1 cellular context compared by ENCODE assay signal in the genomic region with DNA sequence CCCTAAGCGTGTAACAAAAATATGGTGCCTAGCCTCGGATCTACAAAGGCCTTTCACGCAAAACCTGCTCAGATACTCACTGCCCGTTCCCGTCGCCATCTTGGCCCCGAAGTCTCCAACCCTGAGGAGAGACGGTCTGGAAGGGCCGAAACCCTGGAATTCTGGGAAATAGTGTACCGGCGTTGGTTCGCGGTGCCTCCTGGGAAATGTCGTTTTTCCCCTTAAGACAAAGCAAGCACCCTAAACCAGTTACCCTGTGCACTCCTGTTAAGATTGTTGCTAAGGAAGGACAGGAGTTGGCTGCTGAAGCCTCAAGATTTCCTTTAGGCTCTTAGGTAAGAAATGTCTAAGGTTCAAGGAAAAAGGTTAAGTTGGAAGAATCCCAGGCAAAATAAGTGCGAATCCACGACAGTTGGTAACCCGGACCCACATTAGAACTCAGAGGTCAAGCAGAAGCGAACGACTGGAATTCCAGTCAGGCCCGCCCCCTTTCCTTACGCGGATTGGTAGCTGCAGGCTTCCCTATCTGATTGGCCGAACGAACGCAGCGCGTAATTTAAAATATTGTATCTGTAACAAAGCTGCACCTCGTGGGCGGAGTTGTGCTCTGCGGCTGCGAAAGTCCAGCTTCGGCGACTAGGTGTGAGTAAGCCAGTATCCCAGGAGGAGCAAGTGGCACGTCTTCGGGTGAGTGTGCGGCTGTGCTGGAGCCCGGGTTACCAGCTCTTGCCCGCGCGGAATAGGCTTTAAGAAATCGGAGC.
A peak's percentile ranks its signal among the peaks of the same experiment; 100 is the strongest.
TF ChIP-seq lines count a peak whose summit lies in the region.

A gene with protein sequence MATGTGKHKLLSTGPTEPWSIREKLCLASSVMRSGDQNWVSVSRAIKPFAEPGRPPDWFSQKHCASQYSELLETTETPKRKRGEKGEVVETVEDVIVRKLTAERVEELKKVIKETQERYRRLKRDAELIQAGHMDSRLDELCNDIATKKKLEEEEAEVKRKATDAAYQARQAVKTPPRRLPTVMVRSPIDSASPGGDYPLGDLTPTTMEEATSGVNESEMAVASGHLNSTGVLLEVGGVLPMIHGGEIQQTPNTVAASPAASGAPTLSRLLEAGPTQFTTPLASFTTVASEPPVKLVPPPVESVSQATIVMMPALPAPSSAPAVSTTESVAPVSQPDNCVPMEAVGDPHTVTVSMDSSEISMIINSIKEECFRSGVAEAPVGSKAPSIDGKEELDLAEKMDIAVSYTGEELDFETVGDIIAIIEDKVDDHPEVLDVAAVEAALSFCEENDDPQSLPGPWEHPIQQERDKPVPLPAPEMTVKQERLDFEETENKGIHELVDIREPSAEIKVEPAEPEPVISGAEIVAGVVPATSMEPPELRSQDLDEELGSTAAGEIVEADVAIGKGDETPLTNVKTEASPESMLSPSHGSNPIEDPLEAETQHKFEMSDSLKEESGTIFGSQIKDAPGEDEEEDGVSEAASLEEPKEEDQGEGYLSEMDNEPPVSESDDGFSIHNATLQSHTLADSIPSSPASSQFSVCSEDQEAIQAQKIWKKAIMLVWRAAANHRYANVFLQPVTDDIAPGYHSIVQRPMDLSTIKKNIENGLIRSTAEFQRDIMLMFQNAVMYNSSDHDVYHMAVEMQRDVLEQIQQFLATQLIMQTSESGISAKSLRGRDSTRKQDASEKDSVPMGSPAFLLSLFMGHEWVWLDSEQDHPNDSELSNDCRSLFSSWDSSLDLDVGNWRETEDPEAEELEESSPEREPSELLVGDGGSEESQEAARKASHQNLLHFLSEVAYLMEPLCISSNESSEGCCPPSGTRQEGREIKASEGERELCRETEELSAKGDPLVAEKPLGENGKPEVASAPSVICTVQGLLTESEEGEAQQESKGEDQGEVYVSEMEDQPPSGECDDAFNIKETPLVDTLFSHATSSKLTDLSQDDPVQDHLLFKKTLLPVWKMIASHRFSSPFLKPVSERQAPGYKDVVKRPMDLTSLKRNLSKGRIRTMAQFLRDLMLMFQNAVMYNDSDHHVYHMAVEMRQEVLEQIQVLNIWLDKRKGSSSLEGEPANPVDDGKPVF (minus strand): TSS at position 115 of the 761 bp plus-strand sequence. CDS start 16 bp downstream, at position 99.
A gene (plus strand): TSS at position 597 of the 761 bp plus-strand sequence. CDS start 569 bp downstream, outside the sequence.

TF ChIP-seq in GM12878, 131 proteins besides CTCF, POLR2A, EP300 and RAD21 (continues in another document):
- peak; percentile 90 for TF ChIP-seq POLR2AphosphoS5 (IDR thresholded peaks at IDR 0.05; ENCODE audit: low read length)
- TF ChIP-seq RB1 (IDR thresholded peaks at IDR 0.05; ENCODE audit: borderline replicate concordance) = no peak
- TF ChIP-seq MYC (IDR thresholded peaks at IDR 0.05; ENCODE audit: insufficient read depth, insufficient read length, insufficient replicate concordance, low read length, severe bottlenecking) = no peak
- TF ChIP-seq CBX3 (IDR thresholded peaks at IDR 0.05; ENCODE audit: borderline replicate concordance, low read depth) = no peak
- TF ChIP-seq, protein P1, sequence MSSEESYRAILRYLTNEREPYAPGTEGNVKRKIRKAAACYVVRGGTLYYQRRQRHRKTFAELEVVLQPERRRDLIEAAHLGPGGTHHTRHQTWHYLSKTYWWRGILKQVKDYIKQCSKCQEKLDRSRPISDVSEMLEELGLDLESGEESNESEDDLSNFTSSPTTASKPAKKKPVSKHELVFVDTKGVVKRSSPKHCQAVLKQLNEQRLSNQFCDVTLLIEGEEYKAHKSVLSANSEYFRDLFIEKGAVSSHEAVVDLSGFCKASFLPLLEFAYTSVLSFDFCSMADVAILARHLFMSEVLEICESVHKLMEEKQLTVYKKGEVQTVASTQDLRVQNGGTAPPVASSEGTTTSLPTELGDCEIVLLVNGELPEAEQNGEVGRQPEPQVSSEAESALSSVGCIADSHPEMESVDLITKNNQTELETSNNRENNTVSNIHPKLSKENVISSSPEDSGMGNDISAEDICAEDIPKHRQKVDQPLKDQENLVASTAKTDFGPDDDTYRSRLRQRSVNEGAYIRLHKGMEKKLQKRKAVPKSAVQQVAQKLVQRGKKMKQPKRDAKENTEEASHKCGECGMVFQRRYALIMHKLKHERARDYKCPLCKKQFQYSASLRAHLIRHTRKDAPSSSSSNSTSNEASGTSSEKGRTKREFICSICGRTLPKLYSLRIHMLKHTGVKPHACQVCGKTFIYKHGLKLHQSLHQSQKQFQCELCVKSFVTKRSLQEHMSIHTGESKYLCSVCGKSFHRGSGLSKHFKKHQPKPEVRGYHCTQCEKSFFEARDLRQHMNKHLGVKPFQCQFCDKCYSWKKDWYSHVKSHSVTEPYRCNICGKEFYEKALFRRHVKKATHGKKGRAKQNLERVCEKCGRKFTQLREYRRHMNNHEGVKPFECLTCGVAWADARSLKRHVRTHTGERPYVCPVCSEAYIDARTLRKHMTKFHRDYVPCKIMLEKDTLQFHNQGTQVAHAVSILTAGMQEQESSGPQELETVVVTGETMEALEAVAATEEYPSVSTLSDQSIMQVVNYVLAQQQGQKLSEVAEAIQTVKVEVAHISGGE (CRISPR knock-in tag; IDR thresholded peaks at IDR 0.05) = no peak
- TF ChIP-seq, protein P2, sequence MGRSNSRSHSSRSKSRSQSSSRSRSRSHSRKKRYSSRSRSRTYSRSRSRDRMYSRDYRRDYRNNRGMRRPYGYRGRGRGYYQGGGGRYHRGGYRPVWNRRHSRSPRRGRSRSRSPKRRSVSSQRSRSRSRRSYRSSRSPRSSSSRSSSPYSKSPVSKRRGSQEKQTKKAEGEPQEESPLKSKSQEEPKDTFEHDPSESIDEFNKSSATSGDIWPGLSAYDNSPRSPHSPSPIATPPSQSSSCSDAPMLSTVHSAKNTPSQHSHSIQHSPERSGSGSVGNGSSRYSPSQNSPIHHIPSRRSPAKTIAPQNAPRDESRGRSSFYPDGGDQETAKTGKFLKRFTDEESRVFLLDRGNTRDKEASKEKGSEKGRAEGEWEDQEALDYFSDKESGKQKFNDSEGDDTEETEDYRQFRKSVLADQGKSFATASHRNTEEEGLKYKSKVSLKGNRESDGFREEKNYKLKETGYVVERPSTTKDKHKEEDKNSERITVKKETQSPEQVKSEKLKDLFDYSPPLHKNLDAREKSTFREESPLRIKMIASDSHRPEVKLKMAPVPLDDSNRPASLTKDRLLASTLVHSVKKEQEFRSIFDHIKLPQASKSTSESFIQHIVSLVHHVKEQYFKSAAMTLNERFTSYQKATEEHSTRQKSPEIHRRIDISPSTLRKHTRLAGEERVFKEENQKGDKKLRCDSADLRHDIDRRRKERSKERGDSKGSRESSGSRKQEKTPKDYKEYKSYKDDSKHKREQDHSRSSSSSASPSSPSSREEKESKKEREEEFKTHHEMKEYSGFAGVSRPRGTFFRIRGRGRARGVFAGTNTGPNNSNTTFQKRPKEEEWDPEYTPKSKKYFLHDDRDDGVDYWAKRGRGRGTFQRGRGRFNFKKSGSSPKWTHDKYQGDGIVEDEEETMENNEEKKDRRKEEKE (IDR thresholded peaks at IDR 0.05) = no peak
- peak; percentile 89 for TF ChIP-seq HCFC1 (IDR thresholded peaks at IDR 0.05; ENCODE audit: low read length)
- no peak for TF ChIP-seq ZBED1 (IDR thresholded peaks at IDR 0.05; ENCODE audit: borderline replicate concordance)
- TF ChIP-seq IKZF1 (conservative IDR thresholded peaks at IDR 0.05) = peak; percentile 97
- no peak for TF ChIP-seq MEF2B (IDR thresholded peaks at IDR 0.05; ENCODE audit: partially characterized antibody, poor library complexity, severe bottlenecking)
- no peak for TF ChIP-seq TBL1XR1 (IDR thresholded peaks at IDR 0.05; ENCODE audit: low read depth, low read length)
- TF ChIP-seq, protein P3, sequence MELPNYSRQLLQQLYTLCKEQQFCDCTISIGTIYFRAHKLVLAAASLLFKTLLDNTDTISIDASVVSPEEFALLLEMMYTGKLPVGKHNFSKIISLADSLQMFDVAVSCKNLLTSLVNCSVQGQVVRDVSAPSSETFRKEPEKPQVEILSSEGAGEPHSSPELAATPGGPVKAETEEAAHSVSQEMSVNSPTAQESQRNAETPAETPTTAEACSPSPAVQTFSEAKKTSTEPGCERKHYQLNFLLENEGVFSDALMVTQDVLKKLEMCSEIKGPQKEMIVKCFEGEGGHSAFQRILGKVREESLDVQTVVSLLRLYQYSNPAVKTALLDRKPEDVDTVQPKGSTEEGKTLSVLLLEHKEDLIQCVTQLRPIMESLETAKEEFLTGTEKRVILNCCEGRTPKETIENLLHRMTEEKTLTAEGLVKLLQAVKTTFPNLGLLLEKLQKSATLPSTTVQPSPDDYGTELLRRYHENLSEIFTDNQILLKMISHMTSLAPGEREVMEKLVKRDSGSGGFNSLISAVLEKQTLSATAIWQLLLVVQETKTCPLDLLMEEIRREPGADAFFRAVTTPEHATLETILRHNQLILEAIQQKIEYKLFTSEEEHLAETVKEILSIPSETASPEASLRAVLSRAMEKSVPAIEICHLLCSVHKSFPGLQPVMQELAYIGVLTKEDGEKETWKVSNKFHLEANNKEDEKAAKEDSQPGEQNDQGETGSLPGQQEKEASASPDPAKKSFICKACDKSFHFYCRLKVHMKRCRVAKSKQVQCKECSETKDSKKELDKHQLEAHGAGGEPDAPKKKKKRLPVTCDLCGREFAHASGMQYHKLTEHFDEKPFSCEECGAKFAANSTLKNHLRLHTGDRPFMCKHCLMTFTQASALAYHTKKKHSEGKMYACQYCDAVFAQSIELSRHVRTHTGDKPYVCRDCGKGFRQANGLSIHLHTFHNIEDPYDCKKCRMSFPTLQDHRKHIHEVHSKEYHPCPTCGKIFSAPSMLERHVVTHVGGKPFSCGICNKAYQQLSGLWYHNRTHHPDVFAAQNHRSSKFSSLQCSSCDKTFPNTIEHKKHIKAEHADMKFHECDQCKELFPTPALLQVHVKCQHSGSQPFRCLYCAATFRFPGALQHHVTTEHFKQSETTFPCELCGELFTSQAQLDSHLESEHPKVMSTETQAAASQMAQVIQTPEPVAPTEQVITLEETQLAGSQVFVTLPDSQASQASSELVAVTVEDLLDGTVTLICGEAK (IDR thresholded peaks at IDR 0.05; ENCODE audit: borderline replicate concordance) = peak; percentile 93
- no peak for TF ChIP-seq ZNF24 (IDR thresholded peaks at IDR 0.05)
- TF ChIP-seq SMARCA5 (IDR thresholded peaks at IDR 0.05) = no peak
- TF ChIP-seq SPI1 (IDR thresholded peaks at IDR 0.05; ENCODE audit: borderline replicate concordance, insufficient read depth, low read depth, low read length) = no peak
- TF ChIP-seq, protein P4, sequence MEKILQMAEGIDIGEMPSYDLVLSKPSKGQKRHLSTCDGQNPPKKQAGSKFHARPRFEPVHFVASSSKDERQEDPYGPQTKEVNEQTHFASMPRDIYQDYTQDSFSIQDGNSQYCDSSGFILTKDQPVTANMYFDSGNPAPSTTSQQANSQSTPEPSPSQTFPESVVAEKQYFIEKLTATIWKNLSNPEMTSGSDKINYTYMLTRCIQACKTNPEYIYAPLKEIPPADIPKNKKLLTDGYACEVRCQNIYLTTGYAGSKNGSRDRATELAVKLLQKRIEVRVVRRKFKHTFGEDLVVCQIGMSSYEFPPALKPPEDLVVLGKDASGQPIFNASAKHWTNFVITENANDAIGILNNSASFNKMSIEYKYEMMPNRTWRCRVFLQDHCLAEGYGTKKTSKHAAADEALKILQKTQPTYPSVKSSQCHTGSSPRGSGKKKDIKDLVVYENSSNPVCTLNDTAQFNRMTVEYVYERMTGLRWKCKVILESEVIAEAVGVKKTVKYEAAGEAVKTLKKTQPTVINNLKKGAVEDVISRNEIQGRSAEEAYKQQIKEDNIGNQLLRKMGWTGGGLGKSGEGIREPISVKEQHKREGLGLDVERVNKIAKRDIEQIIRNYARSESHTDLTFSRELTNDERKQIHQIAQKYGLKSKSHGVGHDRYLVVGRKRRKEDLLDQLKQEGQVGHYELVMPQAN (conservative IDR thresholded peaks at IDR 0.05) = peak; percentile 100
- TF ChIP-seq, protein P5, sequence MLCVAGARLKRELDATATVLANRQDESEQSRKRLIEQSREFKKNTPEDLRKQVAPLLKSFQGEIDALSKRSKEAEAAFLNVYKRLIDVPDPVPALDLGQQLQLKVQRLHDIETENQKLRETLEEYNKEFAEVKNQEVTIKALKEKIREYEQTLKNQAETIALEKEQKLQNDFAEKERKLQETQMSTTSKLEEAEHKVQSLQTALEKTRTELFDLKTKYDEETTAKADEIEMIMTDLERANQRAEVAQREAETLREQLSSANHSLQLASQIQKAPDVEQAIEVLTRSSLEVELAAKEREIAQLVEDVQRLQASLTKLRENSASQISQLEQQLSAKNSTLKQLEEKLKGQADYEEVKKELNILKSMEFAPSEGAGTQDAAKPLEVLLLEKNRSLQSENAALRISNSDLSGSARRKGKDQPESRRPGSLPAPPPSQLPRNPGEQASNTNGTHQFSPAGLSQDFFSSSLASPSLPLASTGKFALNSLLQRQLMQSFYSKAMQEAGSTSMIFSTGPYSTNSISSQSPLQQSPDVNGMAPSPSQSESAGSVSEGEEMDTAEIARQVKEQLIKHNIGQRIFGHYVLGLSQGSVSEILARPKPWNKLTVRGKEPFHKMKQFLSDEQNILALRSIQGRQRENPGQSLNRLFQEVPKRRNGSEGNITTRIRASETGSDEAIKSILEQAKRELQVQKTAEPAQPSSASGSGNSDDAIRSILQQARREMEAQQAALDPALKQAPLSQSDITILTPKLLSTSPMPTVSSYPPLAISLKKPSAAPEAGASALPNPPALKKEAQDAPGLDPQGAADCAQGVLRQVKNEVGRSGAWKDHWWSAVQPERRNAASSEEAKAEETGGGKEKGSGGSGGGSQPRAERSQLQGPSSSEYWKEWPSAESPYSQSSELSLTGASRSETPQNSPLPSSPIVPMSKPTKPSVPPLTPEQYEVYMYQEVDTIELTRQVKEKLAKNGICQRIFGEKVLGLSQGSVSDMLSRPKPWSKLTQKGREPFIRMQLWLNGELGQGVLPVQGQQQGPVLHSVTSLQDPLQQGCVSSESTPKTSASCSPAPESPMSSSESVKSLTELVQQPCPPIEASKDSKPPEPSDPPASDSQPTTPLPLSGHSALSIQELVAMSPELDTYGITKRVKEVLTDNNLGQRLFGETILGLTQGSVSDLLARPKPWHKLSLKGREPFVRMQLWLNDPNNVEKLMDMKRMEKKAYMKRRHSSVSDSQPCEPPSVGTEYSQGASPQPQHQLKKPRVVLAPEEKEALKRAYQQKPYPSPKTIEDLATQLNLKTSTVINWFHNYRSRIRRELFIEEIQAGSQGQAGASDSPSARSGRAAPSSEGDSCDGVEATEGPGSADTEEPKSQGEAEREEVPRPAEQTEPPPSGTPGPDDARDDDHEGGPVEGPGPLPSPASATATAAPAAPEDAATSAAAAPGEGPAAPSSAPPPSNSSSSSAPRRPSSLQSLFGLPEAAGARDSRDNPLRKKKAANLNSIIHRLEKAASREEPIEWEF (IDR thresholded peaks at IDR 0.05; ENCODE audit: insufficient replicate concordance, low read depth, low read length) = no peak
- no peak for TF ChIP-seq ESRRA (IDR thresholded peaks at IDR 0.05; ENCODE audit: low read length)
- no peak for TF ChIP-seq PAX8 (IDR thresholded peaks at IDR 0.05)
- no peak for TF ChIP-seq ZNF217 (IDR thresholded peaks at IDR 0.05)
- TF ChIP-seq RFX5 (IDR thresholded peaks at IDR 0.05; ENCODE audit: low read depth, low read length) = no peak; the same call in 1 of the 2 replicates
